ENCODE assay signal across 28 cellular contexts in the genomic region with DNA sequence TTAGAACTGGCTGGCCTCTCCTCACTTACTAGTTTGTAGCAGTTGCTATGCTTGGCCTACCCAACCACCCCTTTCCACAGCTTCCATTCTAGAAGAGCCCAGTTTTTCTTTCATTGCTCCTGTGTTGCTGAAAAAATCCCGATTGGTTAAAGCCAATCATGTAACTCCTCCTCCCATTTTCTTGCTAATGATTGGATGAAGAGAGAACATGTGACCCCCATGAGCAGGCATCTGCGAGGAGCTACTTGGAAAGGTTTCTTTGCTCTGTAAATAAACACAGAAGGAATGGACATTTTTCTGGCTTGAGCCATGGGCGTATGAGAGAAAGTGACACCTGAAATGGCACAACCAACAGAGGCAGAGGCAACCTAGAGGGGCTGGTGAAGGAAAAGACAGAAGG.
"Had no signal": no experiment of that assay in that cellular context is flagged by ENCODE, and none has a peak within 500 bp of the region (broad histone marks: within the 10 kb centered on the region; RNA-seq: fewer than 3 reads in every experiment).

No MANE protein-coding gene starts in this region.

- FAIRE-seq: colon, endothelial cell of umbilical vein, keratinocyte had no signal

- DNase-seq: dorsolateral prefrontal cortex; effector memory CD4-positive, alpha-beta T cell; glutamatergic neuron; midbrain; naive thymus-derived CD4-positive, alpha-beta T cell; stimulated activated CD4-positive, alpha-beta T cell treated with anti-CD3 and anti-CD28 coated beads, Interleukin-12 subunit alpha, Interleukin-12 subunit beta, amount 100 ng/mL, for 4 hours; stimulated activated CD4-positive, alpha-beta T cell treated with anti-CD3 and anti-CD28 coated beads, Interleukin-1b, Interleukin-23, amount 100 ng/mL, for 48 hours; stimulated activated CD4-positive, alpha-beta T cell treated with anti-CD3 and anti-CD28 coated beads, Interleukin-4, amount 100 ng/mL, for 1 hour; stimulated activated CD8-positive, alpha-beta memory T cell treated with anti-CD3 and anti-CD28 coated beads, Interleukin-4, amount 100 ng/mL, for 48 hours; stimulated activated naive CD4-positive, alpha-beta T cell; stimulated activated naive CD8-positive, alpha-beta T cell treated with anti-CD3 and anti-CD28 coated beads, Interleukin-15, amount 100 ng/mL, for 72 hours; thyroid gland had no signal

- H3K27me3 Mint-ChIP-seq: type B pancreatic cell had no signal

- H3K9me3 Mint-ChIP-seq: stimulated activated naive CD8-positive, alpha-beta T cell treated with anti-CD3 and anti-CD28 coated beads, Interleukin-15, amount 100 ng/mL, for 72 hours had no signal

- H3K27me3 ChIP-seq: dorsolateral prefrontal cortex, foreskin keratinocyte, thyroid gland had no signal

- H3K36me3 ChIP-seq: esophagus muscularis mucosa, gastroesophageal sphincter, neural progenitor cell, suprapubic skin, thyroid gland had no signal

- H3K27ac Mint-ChIP-seq: memory B cell; naive thymus-derived CD4-positive, alpha-beta T cell; nephron; neural progenitor cell; progenitor cell of endocrine pancreas; stimulated activated naive CD8-positive, alpha-beta T cell treated with anti-CD3 and anti-CD28 coated beads, Interleukin-15, amount 100 ng/mL, for 72 hours; type B pancreatic cell had no signal

- H2AFZ ChIP-seq: neural progenitor cell, parathyroid adenoma had no signal

- H3K27ac ChIP-seq: dorsolateral prefrontal cortex, esophagus muscularis mucosa, foreskin keratinocyte, gastroesophageal sphincter, neural progenitor cell, parathyroid adenoma, suprapubic skin, thyroid gland had no signal

- H3K4me1 ChIP-seq: foreskin keratinocyte, gastroesophageal sphincter, neural progenitor cell, parathyroid adenoma, suprapubic skin, thyroid gland had no signal

- H3K36me3 Mint-ChIP-seq: memory B cell; naive thymus-derived CD4-positive, alpha-beta T cell; neural progenitor cell; type B pancreatic cell had no signal

- H3K4me3 Mint-ChIP-seq: memory B cell; naive thymus-derived CD4-positive, alpha-beta T cell; nephron; neural progenitor cell; stimulated activated naive CD8-positive, alpha-beta T cell treated with anti-CD3 and anti-CD28 coated beads, Interleukin-15, amount 100 ng/mL, for 72 hours; type B pancreatic cell had no signal

- H3K79me2 ChIP-seq: parathyroid adenoma had no signal

- H3K9ac ChIP-seq: neural progenitor cell, parathyroid adenoma had no signal

- H3K4me1 Mint-ChIP-seq: memory B cell; naive thymus-derived CD4-positive, alpha-beta T cell; nephron; stimulated activated naive CD8-positive, alpha-beta T cell treated with anti-CD3 and anti-CD28 coated beads, Interleukin-15, amount 100 ng/mL, for 72 hours had no signal

- H3K4me3 ChIP-seq: dorsolateral prefrontal cortex, esophagus muscularis mucosa, gastroesophageal sphincter, lung, neural progenitor cell, smooth muscle cell, suprapubic skin, thyroid gland had no signal

- ATAC-seq: gastroesophageal sphincter; naive thymus-derived CD4-positive, alpha-beta T cell; sciatic nerve; stimulated activated naive CD8-positive, alpha-beta T cell treated with anti-CD3 and anti-CD28 coated beads, Interleukin-15, amount 100 ng/mL, for 72 hours had no signal

- H3K9me3 ChIP-seq: gastroesophageal sphincter, suprapubic skin, thyroid gland had no signal

- H3K4me2 ChIP-seq: neural progenitor cell, smooth muscle cell had no signal
